Comparison of ENCODE assay signal across 8 cellular contexts in the genomic region with DNA sequence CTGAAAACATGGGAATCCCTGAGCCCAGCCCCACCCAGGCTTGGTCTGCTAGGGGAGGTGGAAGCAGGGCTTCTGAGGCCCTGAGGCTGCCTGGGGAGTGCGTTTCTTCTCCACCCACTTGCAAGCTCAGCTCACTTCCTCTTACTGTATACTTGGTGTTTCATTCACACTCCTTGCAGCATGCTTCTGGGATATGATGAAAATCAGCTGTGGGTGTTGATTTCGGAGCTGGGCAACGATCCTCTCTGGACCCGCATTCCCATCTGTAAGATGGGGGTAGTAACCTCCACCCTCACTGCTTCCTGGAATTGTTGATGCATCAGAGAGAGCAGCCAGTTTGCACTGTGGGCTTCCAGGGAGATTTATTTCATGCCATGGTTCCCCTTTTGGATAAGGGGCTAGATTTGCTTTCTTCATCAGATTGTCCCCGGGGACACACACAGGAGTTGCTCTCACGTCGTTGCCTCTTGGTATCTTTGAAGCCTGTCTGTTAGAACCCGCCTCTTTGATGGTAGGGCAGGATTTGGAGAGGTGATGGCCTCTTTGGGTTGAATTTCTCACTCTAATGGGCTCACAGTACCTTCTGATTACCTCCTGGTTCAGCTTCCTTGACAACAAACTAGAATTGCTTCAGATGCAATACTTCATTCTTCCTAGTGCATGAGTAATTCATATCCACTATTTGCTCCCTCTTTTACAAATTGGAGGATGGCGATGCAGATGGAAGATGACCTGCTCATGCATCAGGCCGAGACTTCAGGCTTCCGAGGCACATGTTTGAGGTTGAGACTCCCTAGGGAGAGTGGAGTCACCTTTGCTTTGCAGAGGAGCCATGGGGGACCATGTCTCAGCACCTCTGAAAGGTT. TPM values are rescaled to one million over a fixed set of nuclear protein-coding genes. Genes with fewer than 3 reads are reported as not detected.
DNase-seq lines count a peak whose midpoint lies in the region; ATAC-seq, FAIRE-seq and TF ChIP-seq lines count a peak whose summit lies in the region.

No MANE protein-coding gene starts in this region.

- H3K4me1 Mint-ChIP-seq in HFFc6 (ENCODE audit: low read depth) (peaks cover 65% of the 10 kb centered on the region), immature natural killer cell (peaks cover 99 to 100% of the 10 kb centered on the region in 2 donors)
- peaks cover 94% of the 10 kb centered on the region for H3K4me1 Mint-ChIP-seq in activated CD4-positive, alpha-beta memory T cell treated with anti-CD3 and anti-CD28 coated beads for 36 hours (ENCODE audit: low read depth)

- H3K79me2 ChIP-seq in DOHH2 (ENCODE audit: control insufficient read depth, low read length) = peaks cover 100% of the 10 kb centered on the region

- H3K4me3 Mint-ChIP-seq in HFFc6 (peak overlapping the region; percentile 36), immature natural killer cell (peak overlapping the region; percentile 80 to 93 (median 88))
- H3K4me3 Mint-ChIP-seq in activated CD4-positive, alpha-beta memory T cell treated with anti-CD3 and anti-CD28 coated beads for 36 hours = peak overlapping the region; percentile 61

- peaks cover 19% of the 10 kb centered on the region for H4K20me1 ChIP-seq in DOHH2 (ENCODE audit: control insufficient read depth, insufficient read depth, low read depth, low read length)

- FAIRE-seq in urothelium cell line (lab: Jason Lieb, UNC) = no peak

- no peaks in the 10 kb centered on the region for H3K27me3 ChIP-seq in DOHH2 (ENCODE audit: control insufficient read depth, low read length)

- H3K27ac ChIP-seq in DOHH2 (ENCODE audit: low read depth, low read length) = peak overlapping the region; percentile 79

- no peaks in the 10 kb centered on the region for H3K9me3 ChIP-seq in DOHH2 (ENCODE audit: control insufficient read depth, insufficient read depth, low read length)

- TF ChIP-seq CTCF in DOHH2 (IDR thresholded peaks at IDR 0.05; ENCODE audit: low read depth, low read length, poor library complexity, severe bottlenecking) (no peak), HFFc6 (IDR thresholded peaks at IDR 0.05) (no peak)

- POLR2A ChIA-PET in activated CD4-positive, alpha-beta memory T cell treated with anti-CD3 and anti-CD28 coated beads for 36 hours (lab: Charles Lee) = interaction anchor here (2.0 kb wide), 2 partner anchors 15 to 22 kb away, joined by 5 to 6 read pairs; no protein-coding TSS in a partner anchor

- no peak for ATAC-seq in GM21381 (IDR thresholded peaks at IDR 0.05; ENCODE audit: unreplicated experiment)

- H3K36me3 ChIP-seq in DOHH2 (ENCODE audit: control insufficient read depth, low read length) = peaks cover 16% of the 10 kb centered on the region

- intact Hi-C loops in activated CD4-positive, alpha-beta memory T cell treated with anti-CD3 and anti-CD28 coated beads for 36 hours (cut with micrococcal nuclease) = loop anchor here (1.0 kb wide), 1 partner anchor 23 kb away; no protein-coding TSS in a partner anchor

- no peaks in the 10 kb centered on the region for H3K9me2 ChIP-seq in DOHH2 (replicated peaks; ENCODE audit: control insufficient read depth, low read length)

- H3K4me1 ChIP-seq in DOHH2 (ENCODE audit: control insufficient read depth, low read length) = peaks cover 80% of the 10 kb centered on the region

- peak overlapping the region; percentile 79 for H3K4me3 ChIP-seq in DOHH2 (ENCODE audit: low read length)

- CTCF ChIA-PET in activated CD4-positive, alpha-beta memory T cell treated with anti-CD3 and anti-CD28 coated beads for 36 hours (lab: Charles Lee) = interaction anchor here (0.6 to 1.5 kb wide), 4 partner anchors 8 to 48 kb away, joined by 3 read pairs; no protein-coding TSS in a partner anchor

- peak overlapping the region; percentile 100 for H3K4me2 ChIP-seq in DOHH2 (ENCODE audit: low read length)

- H3K36me3 Mint-ChIP-seq in HFFc6 (ENCODE audit: low read depth) (no peaks in the 10 kb centered on the region), immature natural killer cell (peaks cover 0 to 4% (median 0%) of the 10 kb centered on the region in 3 donors)
- H3K36me3 Mint-ChIP-seq in activated CD4-positive, alpha-beta memory T cell treated with anti-CD3 and anti-CD28 coated beads for 36 hours = no peaks in the 10 kb centered on the region

- no peak for DNase-seq in HFFc6
- peak; percentile 55 for DNase-seq in activated CD4-positive, alpha-beta memory T cell treated with anti-CD3 and anti-CD28 coated beads for 36 hours
- peak in 1 of 3 donors; percentile 17 for DNase-seq in immature natural killer cell
- DNase-seq in NCI-H2196 (lab: John Stamatoyannopoulos, UW; ENCODE audit: unreplicated experiment) = no peak
- no peak for DNase-seq in NCI-H2029 treated with DMSO at 0.1 percent for 48 hours (lab: John Stamatoyannopoulos, UW)
- DNase-seq in urothelium cell line (ENCODE audit: low spot score) = no peak

- no peaks in the 10 kb centered on the region for H3K9me3 Mint-ChIP-seq in HFFc6
- no peaks in the 10 kb centered on the region for H3K9me3 Mint-ChIP-seq in activated CD4-positive, alpha-beta memory T cell treated with anti-CD3 and anti-CD28 coated beads for 36 hours
- H3K9me3 Mint-ChIP-seq in immature natural killer cell = no peaks in the 10 kb centered on the region

- H3K27ac Mint-ChIP-seq in HFFc6 = peak overlapping the region; percentile 63
- H3K27ac Mint-ChIP-seq in activated CD4-positive, alpha-beta memory T cell treated with anti-CD3 and anti-CD28 coated beads for 36 hours = peak overlapping the region; percentile 76
- peak overlapping the region; percentile 89 to 97 (median 92) for H3K27ac Mint-ChIP-seq in immature natural killer cell

- H3F3A ChIP-seq in DOHH2 (ENCODE audit: control insufficient read depth, insufficient read depth) = 0 out of 2 replicates have a peak, but pooled peaks cover 8% of the 10 kb centered on the region

- H3K27me3 Mint-ChIP-seq in HFFc6 (ENCODE audit: insufficient read depth) (peaks cover 1% of the 10 kb centered on the region), immature natural killer cell (ENCODE audit: low read depth in 3 of 3) (peaks cover 0 to 15% (median 6%) of the 10 kb centered on the region in 3 donors)
- H3K27me3 Mint-ChIP-seq in activated CD4-positive, alpha-beta memory T cell treated with anti-CD3 and anti-CD28 coated beads for 36 hours = no peaks in the 10 kb centered on the region

RNA-seq across cellular contexts. Expression of gene BCR, which starts 40.4 kb away (rescaled TPM):
- total RNA-seq in HFFc6 (2021; fragmentation: NEBNext Ultra II Directional; extraction: Animal tissue kit (Norgen Biotek cat#: 25700)) = 10 to 100 TPM; 28.0 to 41.3 (median 31.3) TPM
- 10 to 100 TPM; 60.4 to 69.0 TPM for total RNA-seq in activated CD4-positive, alpha-beta memory T cell treated with anti-CD3 and anti-CD28 coated beads for 36 hours
- 10 to 100 TPM in 1 of 3 donors, 1 to 10 TPM in 2; 4.1 to 12.5 (median 5.6) TPM for polyA plus RNA-seq in immature natural killer cell

Comparison
In these comparisons a context has a peak if more than half of its experiments do, and no peak if none do; other contexts are left out.
1. H3K4me3 Mint-ChIP-seq: peak in every context shown above with its lines; median percentile 88 in immature natural killer cell; 61 in activated CD4-positive, alpha-beta memory T cell treated with anti-CD3 and anti-CD28 coated beads for 36 hours; 36 in HFFc6.